Comparison of ENCODE assay signal across 9 cellular contexts in the genomic region with DNA sequence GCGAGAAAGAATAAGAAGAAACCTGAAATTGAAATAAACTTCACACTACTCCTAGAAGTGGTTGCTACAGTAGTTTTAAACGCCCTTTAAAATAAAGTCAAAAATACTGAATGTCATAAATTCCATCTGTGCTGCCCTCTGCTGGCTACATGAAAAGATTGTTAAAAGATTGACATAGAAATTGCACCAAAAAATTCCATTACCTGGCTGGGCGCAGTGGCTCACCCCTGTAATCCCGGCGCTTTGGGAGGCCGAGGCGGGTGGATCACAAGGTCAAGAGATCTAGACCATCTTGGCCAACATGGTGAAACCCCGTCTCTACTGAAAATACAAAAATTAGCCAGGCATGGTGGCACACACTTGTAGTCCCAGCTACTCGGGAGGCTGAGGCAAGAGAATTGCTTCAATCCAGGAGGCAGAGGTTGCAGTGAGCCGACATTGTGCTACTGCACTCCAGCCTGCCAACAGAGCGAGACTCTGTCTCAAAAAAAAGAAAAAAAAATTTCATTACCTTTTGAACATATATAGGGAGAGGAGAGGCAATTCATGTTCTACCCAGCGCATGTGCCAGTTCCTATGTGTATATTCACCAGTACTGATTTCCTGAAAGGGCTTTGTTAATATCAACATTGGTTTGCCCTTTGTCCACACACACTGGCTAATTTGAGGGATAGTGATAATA. TPM values are rescaled to one million over a fixed set of nuclear protein-coding genes. Genes with fewer than 3 reads are reported as not detected.
DNase-seq lines count a peak whose midpoint lies in the region; ATAC-seq and TF ChIP-seq lines count a peak whose summit lies in the region.
"Had no signal": no experiment of that assay in that cellular context is flagged by ENCODE, and none has a peak within 500 bp of the region (broad histone marks: within the 10 kb centered on the region; RNA-seq: fewer than 3 reads in every experiment).

No MANE protein-coding gene starts in this region.

- H3K4me1 ChIP-seq in neutrophil (ENCODE audit: control insufficient read depth in 1 of 2, insufficient read depth in 1 of 2, low read depth in 1 of 2, low read length in 1 of 2) = peaks cover 83 to 86% of the 10 kb centered on the region in 2 experiments

- peak overlapping the region; percentile 81 for H3K27ac ChIP-seq in CD4-positive, alpha-beta T cell (ENCODE audit: low read depth, low read length)
- H3K27ac ChIP-seq in neutrophil = peak overlapping the region; percentile 70
- H3K27ac ChIP-seq: SJCRH30 had no signal

- H3K27me3 Mint-ChIP-seq in CD4-positive, alpha-beta T cell = no peaks in the 10 kb centered on the region
- H3K27me3 Mint-ChIP-seq in WTC11 (ENCODE audit: low read depth) = no peaks in the 10 kb centered on the region
- peaks cover 4% of the 10 kb centered on the region for H3K27me3 Mint-ChIP-seq in endothelial cell (ENCODE audit: unreplicated experiment)

- no peaks in the 10 kb centered on the region for H3K27me3 ChIP-seq in CD4-positive, alpha-beta T cell (ENCODE audit: control insufficient read depth, insufficient read depth, low read length)
- H3K27me3 ChIP-seq in neutrophil = no peaks in the 10 kb centered on the region
- H3K27me3 ChIP-seq: SJCRH30 had no signal

- H3K9me3 Mint-ChIP-seq in CD4-positive, alpha-beta T cell = no peaks in the 10 kb centered on the region
- no peaks in the 10 kb centered on the region for H3K9me3 Mint-ChIP-seq in WTC11
- no peaks in the 10 kb centered on the region for H3K9me3 Mint-ChIP-seq in endothelial cell (ENCODE audit: unreplicated experiment)

- H3K4me3 ChIP-seq in neutrophil (ENCODE audit: low read depth in 1 of 2, low read length in 1 of 2) = no peak overlapping the region
- H3K4me3 ChIP-seq: SJCRH30 had no signal

- POLR2A ChIA-PET in CD4-positive, alpha-beta T cell (lab: Charles Lee) = interaction anchor here (1.3 to 7.5 kb wide), 8 partner anchors 9 to 45 kb away, joined by 3 to 92 read pairs (median 10); no protein-coding TSS in a partner anchor
- POLR2A ChIA-PET in WTC11 (lab: Charles Lee) = no interaction called here

- peak in 5 of 10 experiments; percentile 37 to 48 (median 44) for DNase-seq in CD4-positive, alpha-beta T cell
- peak; percentile 25 for DNase-seq in HCEC 1CT
- DNase-seq in WTC11 (ENCODE audit: low spot score) = peak; percentile 28
- DNase-seq in endothelial cell (ENCODE audit: low spot score) = peak; percentile 31
- no peak for DNase-seq in islet precursor cell

- no peaks in the 10 kb centered on the region for H3K9me3 ChIP-seq in CD4-positive, alpha-beta T cell (ENCODE audit: control insufficient read depth, low read length)
- no peaks in the 10 kb centered on the region for H3K9me3 ChIP-seq in neutrophil
- H3K9me3 ChIP-seq: SJCRH30 had no signal

- intact Hi-C loops in CD4-positive, alpha-beta T cell (cut with DNase I, micrococcal nuclease) = loop anchor here (1.0 to 5.0 kb wide), 5 partner anchors 9 to 72 kb away; no protein-coding TSS in a partner anchor

- H3K27ac Mint-ChIP-seq in CD4-positive, alpha-beta T cell = peak overlapping the region; percentile 85
- H3K27ac Mint-ChIP-seq in WTC11 (no peak overlapping the region), endothelial cell (ENCODE audit: unreplicated experiment) (peak overlapping the region; percentile 7)

- peak overlapping the region; percentile 78 for H3K4me3 Mint-ChIP-seq in CD4-positive, alpha-beta T cell
- H3K4me3 Mint-ChIP-seq in WTC11 = no peak overlapping the region
- no peak overlapping the region for H3K4me3 Mint-ChIP-seq in endothelial cell (ENCODE audit: unreplicated experiment)

- peaks cover 94% of the 10 kb centered on the region for H3K4me1 Mint-ChIP-seq in CD4-positive, alpha-beta T cell (ENCODE audit: low read depth)
- H3K4me1 Mint-ChIP-seq in WTC11 (peaks cover 33% of the 10 kb centered on the region), endothelial cell (ENCODE audit: unreplicated experiment) (peaks cover 68% of the 10 kb centered on the region)

- ATAC-seq in CD4-positive, alpha-beta T cell (ENCODE audit: poor library complexity) = no peak
- ATAC-seq in WTC11 (no peak; the same call in 1 of the 2 replicates), GM18867 (IDR thresholded peaks at IDR 0.05; ENCODE audit: unreplicated experiment) (no peak), GM18909 (IDR thresholded peaks at IDR 0.05; ENCODE audit: poor library complexity, unreplicated experiment) (no peak)

- peak; percentile 86 for TF ChIP-seq CTCF in CD4-positive, alpha-beta T cell (IDR thresholded peaks at IDR 0.05)
- TF ChIP-seq CTCF in WTC11 (IDR thresholded peaks at IDR 0.05) (peak; percentile 35; the same call in 1 of the 2 replicates), endothelial cell (IDR thresholded peaks at IDR 0.05; ENCODE audit: unreplicated experiment) (peak; percentile 86), neutrophil (IDR thresholded peaks at IDR 0.05) (peak; percentile 38)

- H3K36me3 Mint-ChIP-seq in CD4-positive, alpha-beta T cell (ENCODE audit: low read depth) = peaks cover 62% of the 10 kb centered on the region
- no peaks in the 10 kb centered on the region for H3K36me3 Mint-ChIP-seq in WTC11
- H3K36me3 Mint-ChIP-seq in endothelial cell (ENCODE audit: low read depth, unreplicated experiment) = no peaks in the 10 kb centered on the region

- H3K36me3 ChIP-seq in neutrophil = no peaks in the 10 kb centered on the region
- H3K36me3 ChIP-seq: SJCRH30 had no signal

- CTCF ChIA-PET in CD4-positive, alpha-beta T cell (lab: Charles Lee) = interaction anchor here (0.7 to 1.8 kb wide), 6 partner anchors 9 to 40 kb away, joined by 3 to 8 read pairs (median 3); no protein-coding TSS in a partner anchor
- CTCF ChIA-PET in WTC11 (lab: Charles Lee) = interaction anchor here (1.0 to 2.1 kb wide), 9 partner anchors 9 to 248 kb away, joined by 3 to 12 read pairs (median 5); no protein-coding TSS in a partner anchor

TF ChIP-seq in WTC11, 78 proteins besides CTCF, POLR2A, EP300 and RAD21:
- TF ChIP-seq FOXP1 (CRISPR knock-in tag; IDR thresholded peaks at IDR 0.05; ENCODE audit: borderline replicate concordance) = no peak
- TF ChIP-seq SP1 (CRISPR knock-in tag; conservative IDR thresholded peaks at IDR 0.05) = no peak
- TF ChIP-seq, protein P1, sequence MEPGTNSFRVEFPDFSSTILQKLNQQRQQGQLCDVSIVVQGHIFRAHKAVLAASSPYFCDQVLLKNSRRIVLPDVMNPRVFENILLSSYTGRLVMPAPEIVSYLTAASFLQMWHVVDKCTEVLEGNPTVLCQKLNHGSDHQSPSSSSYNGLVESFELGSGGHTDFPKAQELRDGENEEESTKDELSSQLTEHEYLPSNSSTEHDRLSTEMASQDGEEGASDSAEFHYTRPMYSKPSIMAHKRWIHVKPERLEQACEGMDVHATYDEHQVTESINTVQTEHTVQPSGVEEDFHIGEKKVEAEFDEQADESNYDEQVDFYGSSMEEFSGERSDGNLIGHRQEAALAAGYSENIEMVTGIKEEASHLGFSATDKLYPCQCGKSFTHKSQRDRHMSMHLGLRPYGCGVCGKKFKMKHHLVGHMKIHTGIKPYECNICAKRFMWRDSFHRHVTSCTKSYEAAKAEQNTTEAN (CRISPR knock-in tag; IDR thresholded peaks at IDR 0.05) = no peak

RNA-seq across cellular contexts. Expression of a gene that starts 36.5 kb away (rescaled TPM):
- 100 to 1,000 TPM; 521 to 525 TPM for total RNA-seq in CD4-positive, alpha-beta T cell
- 15.1 to 20.0 TPM (median 15.8 TPM) in 3 replicates for total RNA-seq in WTC11 (2021)
- 73.3 TPM for total RNA-seq in endothelial cell (ENCODE audit: unreplicated experiment)

Comparison
In these comparisons a context has a peak if more than half of its experiments do, and no peak if none do; other contexts are left out.
1. CTCF ChIP-seq: peak in every context shown above with its lines; median percentile 86 in CD4-positive, alpha-beta T cell; 86 in endothelial cell; 38 in neutrophil; 35 in WTC11.